1 cellular context compared by ENCODE assay signal in genomic region chr18:63681449-63682381, GRCh38.
TF ChIP-seq lines count a peak whose summit lies in the region.

No MANE protein-coding gene starts in this region.

TF ChIP-seq in H1, 55 proteins besides CTCF, POLR2A, EP300 and RAD21:
- TF ChIP-seq CBX8 (IDR thresholded peaks at IDR 0.05; ENCODE audit: borderline replicate concordance, low read depth, low read length) (no peak), CHD2 (IDR thresholded peaks at IDR 0.05; ENCODE audit: low read length) (no peak), EGR1 (IDR thresholded peaks at IDR 0.05; ENCODE audit: borderline replicate concordance, low read depth, low read length) (no peak), EZH2 (IDR thresholded peaks at IDR 0.05; ENCODE audit: low read depth, low read length, severe bottlenecking) (no peak), FOSL1 (IDR thresholded peaks at IDR 0.05; ENCODE audit: insufficient read depth, low read depth, low read length) (no peak), TAF1 (IDR thresholded peaks at IDR 0.05; ENCODE audit: low read depth, low read length) (no peak), SP2 (IDR thresholded peaks at IDR 0.05; ENCODE audit: low read length) (no peak), CHD1 (IDR thresholded peaks at IDR 0.05; ENCODE audit: low read depth, low read length) (no peak), ATF2 (IDR thresholded peaks at IDR 0.05; ENCODE audit: low read length) (no peak), BRCA1 (IDR thresholded peaks at IDR 0.05; ENCODE audit: low read depth, low read length) (no peak), ASH2L (IDR thresholded peaks at IDR 0.05; ENCODE audit: low read length) (no peak), HDAC2 (IDR thresholded peaks at IDR 0.05; ENCODE audit: borderline replicate concordance in 1 of 2, low read depth in 2 of 2, low read length in 2 of 2) (no peak), RFX5 (IDR thresholded peaks at IDR 0.05; ENCODE audit: borderline replicate concordance, low read depth, low read length) (no peak), KDM5A (IDR thresholded peaks at IDR 0.05; ENCODE audit: low read length) (no peak)
TF ChIP-seq in H1: peak in this region for 0.
